28 cellular contexts compared by ENCODE assay signal in genomic region chr5:492314-492893, GRCh38.
"Had no signal": no experiment of that assay in that cellular context is flagged by ENCODE, and none has a peak within 500 bp of the region (broad histone marks: within the 10 kb centered on the region; RNA-seq: fewer than 3 reads in every experiment).

No MANE protein-coding gene starts in this region.

- H3K36me3 Mint-ChIP-seq: naive B cell; naive thymus-derived CD8-positive, alpha-beta T cell; natural killer cell treated with Interleukin-12 subunit alpha and Interleukin-12 subunit beta and Interleukin-15 and Interleukin-18, amount 100 ng/mL, for 72 hours; neural progenitor cell; stimulated activated memory B cell treated with anti-CD40 and anti-IgM and Interleukin-4, amounts not matched to agents 10 μg/mL and 1 μg/mL and 100 μg/mL, for 72 hours; type B pancreatic cell had no signal

- H3K4me1 ChIP-seq: pancreas, prostate gland, right atrium auricular region, spleen, suprapubic skin, testis, tibial artery, transverse colon, upper lobe of right lung, uterus had no signal

- H3K27me3 ChIP-seq: right atrium auricular region, testis had no signal

- H3K4me1 Mint-ChIP-seq: stimulated activated memory B cell treated with anti-CD40 and anti-IgM and Interleukin-4, amounts not matched to agents 10 μg/mL and 1 μg/mL and 100 μg/mL, for 72 hours had no signal

- H3K9me3 ChIP-seq: neutrophil, pancreas, prostate gland, right atrium auricular region, spleen, suprapubic skin, testis, tibial artery, transverse colon, upper lobe of right lung, uterus had no signal

- DNase-seq: naive B cell; naive thymus-derived CD8-positive, alpha-beta T cell; nucleus accumbens; spleen; stimulated activated CD4-positive, alpha-beta T cell treated with anti-CD3 and anti-CD28 coated beads, Interleukin-12 subunit alpha, Interleukin-12 subunit beta, amount 100 ng/mL, for 4 hours; stimulated activated CD4-positive, alpha-beta T cell treated with anti-CD3 and anti-CD28 coated beads, Interleukin-1b, Interleukin-23, amount 100 ng/mL, for 48 hours; stimulated activated CD4-positive, alpha-beta T cell treated with anti-CD3 and anti-CD28 coated beads, Interleukin-4, amount 100 ng/mL, for 1 hour; stimulated activated CD4-positive, alpha-beta T cell treated with anti-CD3 and anti-CD28 coated beads, Interleukin-4, amount 100 ng/mL, for 4 hours; stimulated activated CD8-positive, alpha-beta memory T cell treated with anti-CD3 and anti-CD28 coated beads, Interleukin-4, amount 100 ng/mL, for 48 hours; stimulated activated naive CD4-positive, alpha-beta T cell; substantia nigra; testis; tibial artery; transverse colon; upper lobe of right lung; uterus had no signal

- H2AFZ ChIP-seq: neural progenitor cell had no signal

- H3K4me3 Mint-ChIP-seq: naive B cell; naive thymus-derived CD8-positive, alpha-beta T cell; natural killer cell treated with Interleukin-12 subunit alpha and Interleukin-12 subunit beta and Interleukin-15 and Interleukin-18, amount 100 ng/mL, for 72 hours; neural progenitor cell; stimulated activated memory B cell treated with anti-CD40 and anti-IgM and Interleukin-4, amounts not matched to agents 10 μg/mL and 1 μg/mL and 100 μg/mL, for 72 hours; stimulated activated naive CD8-positive, alpha-beta T cell treated with anti-CD3 and anti-CD28 coated beads, Interleukin-15, Interleukin-2, amounts not matched to agents 100 ng/mL and 50 ng/mL, for 24 hours had no signal

- H3K9me3 Mint-ChIP-seq: naive B cell; naive thymus-derived CD8-positive, alpha-beta T cell; natural killer cell treated with Interleukin-12 subunit alpha and Interleukin-12 subunit beta and Interleukin-15 and Interleukin-18, amount 100 ng/mL, for 72 hours; stimulated activated naive CD8-positive, alpha-beta T cell treated with anti-CD3 and anti-CD28 coated beads, Interleukin-15, Interleukin-2, amounts not matched to agents 100 ng/mL and 50 ng/mL, for 24 hours; type B pancreatic cell had no signal

- H3K9ac ChIP-seq: neural progenitor cell had no signal

- H3K36me3 ChIP-seq: neural progenitor cell, neutrophil, pancreas, prostate gland, right atrium auricular region, spleen, suprapubic skin, tibial artery, transverse colon, upper lobe of right lung, uterus had no signal

- H3K27ac Mint-ChIP-seq: naive B cell; natural killer cell treated with Interleukin-12 subunit alpha and Interleukin-12 subunit beta and Interleukin-15 and Interleukin-18, amount 100 ng/mL, for 72 hours; neural progenitor cell; stimulated activated memory B cell treated with anti-CD40 and anti-IgM and Interleukin-4, amounts not matched to agents 10 μg/mL and 1 μg/mL and 100 μg/mL, for 72 hours; stimulated activated naive CD8-positive, alpha-beta T cell treated with anti-CD3 and anti-CD28 coated beads, Interleukin-15, Interleukin-2, amounts not matched to agents 100 ng/mL and 50 ng/mL, for 24 hours; type B pancreatic cell had no signal

- H3K27me3 Mint-ChIP-seq: natural killer cell treated with Interleukin-12 subunit alpha and Interleukin-12 subunit beta and Interleukin-15 and Interleukin-18, amount 100 ng/mL, for 72 hours; stimulated activated naive CD8-positive, alpha-beta T cell treated with anti-CD3 and anti-CD28 coated beads, Interleukin-15, Interleukin-2, amounts not matched to agents 100 ng/mL and 50 ng/mL, for 24 hours had no signal

- H3K4me3 ChIP-seq: neural progenitor cell, pancreas, prostate gland, right atrium auricular region, skin epidermis, smooth muscle cell, spleen, suprapubic skin, testis, tibial artery, transverse colon, upper lobe of right lung, uterus had no signal

- ATAC-seq: naive thymus-derived CD8-positive, alpha-beta T cell; natural killer cell treated with Interleukin-12 subunit alpha and Interleukin-12 subunit beta and Interleukin-15 and Interleukin-18, amount 100 ng/mL, for 72 hours; pancreas; upper lobe of right lung had no signal

- H3K27ac ChIP-seq: neural progenitor cell, neutrophil, pancreas, prostate gland, right atrium auricular region, skin epidermis, spleen, suprapubic skin, testis, tibial artery, transverse colon, upper lobe of right lung, uterus had no signal

- H3K4me2 ChIP-seq: neural progenitor cell, smooth muscle cell had no signal
